Comparison of ENCODE assay signal across 8 cellular contexts in the genomic region with DNA sequence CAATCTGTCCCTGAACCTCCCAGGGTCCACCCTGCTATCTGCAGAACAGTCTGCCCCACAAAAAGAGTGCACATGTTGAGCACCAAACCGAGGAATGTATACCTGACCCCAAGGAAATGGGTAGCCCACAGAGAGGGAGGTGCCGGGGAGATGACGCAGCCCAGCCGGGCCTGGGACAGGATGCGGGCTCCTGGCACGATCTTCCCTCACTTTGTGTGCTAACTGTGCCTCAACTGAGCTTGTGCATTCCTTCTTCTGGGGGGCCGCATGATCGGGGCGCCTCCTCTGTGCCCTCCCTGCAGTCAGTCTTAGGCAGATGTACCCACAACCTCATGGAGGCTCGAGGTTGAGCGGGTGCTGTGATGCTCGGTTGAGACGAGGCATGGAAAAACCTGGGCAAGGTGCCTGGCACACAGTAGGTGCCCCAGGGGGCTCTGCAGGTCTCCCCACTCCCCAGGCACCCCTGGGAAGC. TPM values are rescaled to one million over a fixed set of nuclear protein-coding genes. Genes with fewer than 3 reads are reported as not detected.
DNase-seq lines count a peak whose midpoint lies in the region; ATAC-seq and TF ChIP-seq lines count a peak whose summit lies in the region.

No MANE protein-coding gene starts in this region.

- DNase-seq in GM03348 (ENCODE audit: low spot score) (peak; percentile 79), PC-9 (no peak), coronary artery (ENCODE audit: low spot score) (peak; percentile 76), osteoblast (ENCODE audit: insufficient read length, low spot score, missing footprints) (peak; percentile 96), NCI-H69 (lab: John Stamatoyannopoulos, UW) (no peak), NCI-H446 (lab: John Stamatoyannopoulos, UW) (no peak)

- BruUV-seq in PC-9 (replicated peaks; lab: Mats Ljungman, UMichigan) = TSS peak; percentile 9

- CTCF ChIA-PET in PC-9 (lab: Charles Lee) = no interaction called here

- H3K27ac ChIP-seq in PC-9 (no peak overlapping the region), coronary artery (peak overlapping the region; percentile 80 to 95), osteoblast (ENCODE audit: low read depth, low read length) (peak overlapping the region; percentile 78)

- TF ChIP-seq CTCF in PC-9 (conservative IDR thresholded peaks at IDR 0.05) (no peak), coronary artery (IDR thresholded peaks at IDR 0.05) (no peak), osteoblast (IDR thresholded peaks at IDR 0.05; ENCODE audit: extremely low read depth, low read depth, low read length) (no peak)

- no peak overlapping the region for H2AFZ ChIP-seq in PC-9
- no peak overlapping the region for H2AFZ ChIP-seq in osteoblast (ENCODE audit: low read length)

- H3K4me3 ChIP-seq in PC-9 (no peak overlapping the region), coronary artery (peak overlapping the region; percentile 98), osteoblast (ENCODE audit: insufficient read depth, low read length) (peak overlapping the region; percentile 25)

- H3F3A ChIP-seq in PC-9 (ENCODE audit: insufficient read depth, low read depth) = peaks cover 25% of the 10 kb centered on the region; the same call in 1 of the 2 replicates

- H3K4me1 ChIP-seq in PC-9 (replicated peaks; ENCODE audit: insufficient read depth) (peaks cover 28% of the 10 kb centered on the region), osteoblast (ENCODE audit: insufficient read depth, low read length) (peaks cover 37% of the 10 kb centered on the region)

- H3K9me2 ChIP-seq in PC-9 (ENCODE audit: insufficient read depth) = no peaks in the 10 kb centered on the region

- H4K20me1 ChIP-seq in PC-9 (ENCODE audit: insufficient read depth) (no peaks in the 10 kb centered on the region), osteoblast (ENCODE audit: insufficient read depth, low read length) (peaks cover 14% of the 10 kb centered on the region)

- no peak overlapping the region for H3K4me2 ChIP-seq in PC-9
- peak overlapping the region; percentile 32 for H3K4me2 ChIP-seq in osteoblast (ENCODE audit: insufficient read depth, low read length)

- intact Hi-C loops in PC-9 (cut with micrococcal nuclease; ENCODE audit: unreplicated experiment) = loop anchor here (10.0 kb wide), 1 partner anchor 76 kb away; the partner anchor contains the start of gene AP1B1

- no peaks in the 10 kb centered on the region for H3K36me3 ChIP-seq in PC-9 (ENCODE audit: low read depth)
- H3K36me3 ChIP-seq in osteoblast (ENCODE audit: insufficient read depth, low read length) = no peaks in the 10 kb centered on the region

- POLR2A ChIA-PET in PC-9 (lab: Charles Lee; ENCODE audit: unreplicated experiment) = no interaction called here

- no peaks in the 10 kb centered on the region for H3K27me3 ChIP-seq in PC-9 (ENCODE audit: insufficient read depth, low read depth)
- H3K27me3 ChIP-seq in osteoblast (ENCODE audit: insufficient read depth, low read length) = peaks cover 8% of the 10 kb centered on the region

- H3K9me3 ChIP-seq in PC-9 (ENCODE audit: insufficient read depth, low read depth) = no peaks in the 10 kb centered on the region
- H3K9me3 ChIP-seq in osteoblast (ENCODE audit: low read depth, low read length) = no peaks in the 10 kb centered on the region

- no peak for ATAC-seq in GM21619 (IDR thresholded peaks at IDR 0.05; ENCODE audit: unreplicated experiment)
- ATAC-seq in GM19035 (IDR thresholded peaks at IDR 0.05; ENCODE audit: unreplicated experiment) = no peak

- H3K79me2 ChIP-seq in PC-9 (ENCODE audit: low read depth) (0 out of 2 replicates have a peak, but pooled peaks cover 7% of the 10 kb centered on the region), osteoblast (ENCODE audit: insufficient read depth, low read length) (peaks cover 32% of the 10 kb centered on the region)

RNA-seq across cellular contexts. Expression of gene GAS2L1, which starts 2.4 kb away (rescaled TPM):
- total RNA-seq in PC-9 (2021) (15.2 and 16.6 TPM in 2 replicates), osteoblast (11.6 and 13.0 TPM in 2 replicates)

RNA-seq across cellular contexts. Expression of gene RASL10A, which starts 6.7 kb away (rescaled TPM):
- total RNA-seq in PC-9 (2021) = not detected in 2 replicates
- not detected in 2 replicates for total RNA-seq in osteoblast

RNA-seq across cellular contexts. Expression of gene EWSR1, which starts 40.8 kb away (rescaled TPM):
- total RNA-seq in PC-9 (2021) (136 and 200 TPM in 2 replicates), osteoblast (139 and 148 TPM in 2 replicates)

RNA-seq across cellular contexts. Expression of gene RHBDD3, which starts 41.0 kb away (rescaled TPM):
- total RNA-seq in PC-9 (2021) = 17.6 and 21.9 TPM in 2 replicates
- total RNA-seq in osteoblast = 25.0 and 32.7 TPM in 2 replicates

Comparison
In these comparisons a context has a peak if more than half of its experiments do, and no peak if none do; other contexts are left out.
1. DNase-seq: peak in GM03348 (single experiment), coronary artery (single experiment) and osteoblast (single experiment); none in PC-9 (0 of 2), NCI-H69 (single experiment) and NCI-H446 (0 of 2).